In the genomic region with DNA sequence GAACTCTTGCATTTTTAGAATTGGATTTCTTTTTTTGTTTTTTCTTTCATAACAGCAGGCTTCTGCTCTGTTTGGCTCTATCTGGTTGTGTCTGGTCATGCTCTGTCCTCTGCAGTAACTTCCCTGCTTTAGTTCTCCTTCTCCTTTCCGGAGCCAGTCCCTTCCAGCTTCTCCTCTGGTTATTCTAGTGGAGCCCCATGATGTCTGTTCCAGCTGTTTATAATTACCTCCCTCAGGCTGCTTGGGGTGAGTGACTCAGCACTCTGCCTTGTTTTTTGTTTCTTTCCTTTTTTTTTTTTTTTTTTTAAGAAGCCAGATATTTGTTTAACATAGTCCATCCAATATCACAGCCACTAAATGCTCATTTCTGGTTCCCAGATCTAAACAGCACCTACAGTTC, we compare ENCODE assay signal across 8 cellular contexts.
A peak's percentile ranks its signal among the peaks of the same experiment; 100 is the strongest.
DNase-seq lines count a peak whose midpoint lies in the region; ATAC-seq and TF ChIP-seq lines count a peak whose summit lies in the region.

No MANE protein-coding gene starts in this region.

- TF ChIP-seq CTCF in chondrocyte (IDR thresholded peaks at IDR 0.05): no peak
- TF ChIP-seq CTCF in liver (IDR thresholded peaks at IDR 0.05; ENCODE audit: low read depth, low read length, missing input control): no peak

- no peak overlapping the region for H3K4me3 ChIP-seq in liver (ENCODE audit: low read depth in 1 of 3, low read length in 3 of 3)

- H3K27ac Mint-ChIP-seq in chondrocyte (ENCODE audit: unreplicated experiment): peak overlapping the region; percentile 60

- peak; percentile 24 to 30 for TF ChIP-seq RAD21 in liver (IDR thresholded peaks at IDR 0.05)

- H3K36me3 Mint-ChIP-seq in chondrocyte (ENCODE audit: low read depth): no peaks in the 10 kb centered on the region

- peaks cover 0 to 3% (median 0%) of the 10 kb centered on the region in 4 donors for H3K27me3 ChIP-seq in liver (ENCODE audit: control insufficient read depth in 4 of 4, insufficient read depth in 4 of 4, low read length in 3 of 4)

- peak; percentile 95 for ATAC-seq in Right ventricle myocardium inferior
- ATAC-seq in GM21447 (IDR thresholded peaks at IDR 0.05; ENCODE audit: unreplicated experiment): no peak
- no peak for ATAC-seq in HG03280 (IDR thresholded peaks at IDR 0.05; ENCODE audit: unreplicated experiment)
- ATAC-seq in GM19328 (IDR thresholded peaks at IDR 0.05; ENCODE audit: unreplicated experiment): no peak

- H3K9me3 ChIP-seq in liver (ENCODE audit: control insufficient read depth in 4 of 4, low read length in 3 of 4): no peaks in the 10 kb centered on the region

- no peaks in the 10 kb centered on the region for H3K9me3 Mint-ChIP-seq in chondrocyte (ENCODE audit: low read depth)

- H3K4me1 Mint-ChIP-seq in chondrocyte (ENCODE audit: low read depth): peaks cover 14% of the 10 kb centered on the region

- intact Hi-C loops in Right ventricle myocardium inferior (cut with DNase I) (no loop called here), cardiac septum (cut with DNase I) (no loop called here)

- no peak overlapping the region for H3K9ac ChIP-seq in liver (ENCODE audit: low read depth in 1 of 2, low read length in 2 of 2)

- H3K27me3 Mint-ChIP-seq in chondrocyte (ENCODE audit: low read depth): peaks cover 8% of the 10 kb centered on the region

- no peak overlapping the region for H3K4me3 Mint-ChIP-seq in chondrocyte (ENCODE audit: unreplicated experiment)

- 68% methylated on average over 1 of the region's 1 CpG for WGBS in liver

- no peak for DNase-seq in Right ventricle myocardium inferior (ENCODE audit: missing footprints)
- no peak for DNase-seq in cardiac septum (ENCODE audit: low spot score)
- no peak for DNase-seq in chondrocyte (ENCODE audit: low spot score)
- no peak for DNase-seq in HuH-7 (ENCODE audit: low spot score)

- no peaks in the 10 kb centered on the region for H3K36me3 ChIP-seq in liver (ENCODE audit: control insufficient read depth in 4 of 4, insufficient read depth in 3 of 4, low read depth in 1 of 4, low read length in 3 of 4)

- H3K27ac ChIP-seq in liver (ENCODE audit: low read depth in 1 of 2, low read length in 2 of 2): no peak overlapping the region

- H3K4me1 ChIP-seq in liver (ENCODE audit: control insufficient read depth in 4 of 4, insufficient read depth in 4 of 4, low read length in 3 of 4): no peaks in the 10 kb centered on the region

TF ChIP-seq in liver, 16 proteins besides CTCF, POLR2A, EP300 and RAD21:
- TF ChIP-seq, protein P1, sequence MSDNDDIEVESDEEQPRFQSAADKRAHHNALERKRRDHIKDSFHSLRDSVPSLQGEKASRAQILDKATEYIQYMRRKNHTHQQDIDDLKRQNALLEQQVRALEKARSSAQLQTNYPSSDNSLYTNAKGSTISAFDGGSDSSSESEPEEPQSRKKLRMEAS (IDR thresholded peaks at IDR 0.05): no peak
- TF ChIP-seq EGR1 (IDR thresholded peaks at IDR 0.05; ENCODE audit: low read depth in 2 of 2): no peak
- TF ChIP-seq RXRA (IDR thresholded peaks at IDR 0.05): no peak
- TF ChIP-seq, protein P2, sequence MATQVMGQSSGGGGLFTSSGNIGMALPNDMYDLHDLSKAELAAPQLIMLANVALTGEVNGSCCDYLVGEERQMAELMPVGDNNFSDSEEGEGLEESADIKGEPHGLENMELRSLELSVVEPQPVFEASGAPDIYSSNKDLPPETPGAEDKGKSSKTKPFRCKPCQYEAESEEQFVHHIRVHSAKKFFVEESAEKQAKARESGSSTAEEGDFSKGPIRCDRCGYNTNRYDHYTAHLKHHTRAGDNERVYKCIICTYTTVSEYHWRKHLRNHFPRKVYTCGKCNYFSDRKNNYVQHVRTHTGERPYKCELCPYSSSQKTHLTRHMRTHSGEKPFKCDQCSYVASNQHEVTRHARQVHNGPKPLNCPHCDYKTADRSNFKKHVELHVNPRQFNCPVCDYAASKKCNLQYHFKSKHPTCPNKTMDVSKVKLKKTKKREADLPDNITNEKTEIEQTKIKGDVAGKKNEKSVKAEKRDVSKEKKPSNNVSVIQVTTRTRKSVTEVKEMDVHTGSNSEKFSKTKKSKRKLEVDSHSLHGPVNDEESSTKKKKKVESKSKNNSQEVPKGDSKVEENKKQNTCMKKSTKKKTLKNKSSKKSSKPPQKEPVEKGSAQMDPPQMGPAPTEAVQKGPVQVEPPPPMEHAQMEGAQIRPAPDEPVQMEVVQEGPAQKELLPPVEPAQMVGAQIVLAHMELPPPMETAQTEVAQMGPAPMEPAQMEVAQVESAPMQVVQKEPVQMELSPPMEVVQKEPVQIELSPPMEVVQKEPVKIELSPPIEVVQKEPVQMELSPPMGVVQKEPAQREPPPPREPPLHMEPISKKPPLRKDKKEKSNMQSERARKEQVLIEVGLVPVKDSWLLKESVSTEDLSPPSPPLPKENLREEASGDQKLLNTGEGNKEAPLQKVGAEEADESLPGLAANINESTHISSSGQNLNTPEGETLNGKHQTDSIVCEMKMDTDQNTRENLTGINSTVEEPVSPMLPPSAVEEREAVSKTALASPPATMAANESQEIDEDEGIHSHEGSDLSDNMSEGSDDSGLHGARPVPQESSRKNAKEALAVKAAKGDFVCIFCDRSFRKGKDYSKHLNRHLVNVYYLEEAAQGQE (IDR thresholded peaks at IDR 0.05): no peak
- no peak for TF ChIP-seq YY1 (IDR thresholded peaks at IDR 0.05)
- no peak for TF ChIP-seq FOXA1 (IDR thresholded peaks at IDR 0.05)
- no peak for TF ChIP-seq GABPA (IDR thresholded peaks at IDR 0.05 in 1 of 2, conservative IDR thresholded peaks at IDR 0.05 in 1 of 2)
